Comparison of ENCODE assay signal across 31 cellular contexts in the genomic region with DNA sequence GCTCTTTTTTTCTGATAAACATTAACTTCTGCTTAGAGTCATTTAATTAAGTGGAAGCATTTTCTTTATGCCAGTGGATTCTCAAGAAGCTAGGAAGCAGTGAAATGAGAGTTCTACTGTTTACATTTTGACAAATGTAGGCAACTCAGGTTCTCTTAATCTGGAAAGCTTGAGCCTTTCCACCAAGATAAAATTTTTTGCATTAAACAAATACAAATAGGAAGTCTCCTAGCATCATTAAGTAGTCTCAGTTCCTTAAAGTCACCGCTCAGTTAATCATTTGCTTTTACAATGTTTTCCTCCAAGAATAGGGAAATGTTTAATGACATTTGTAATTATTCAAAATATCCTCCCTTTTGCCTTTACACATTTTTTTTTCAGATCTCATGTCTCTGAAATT.
DNase-seq lines count a peak whose midpoint lies in the region; ATAC-seq, FAIRE-seq and TF ChIP-seq lines count a peak whose summit lies in the region.
"Had no signal": no experiment of that assay in that cellular context is flagged by ENCODE, and none has a peak within 500 bp of the region (broad histone marks: within the 10 kb centered on the region; RNA-seq: fewer than 3 reads in every experiment).

No MANE protein-coding gene starts in this region.

- DNase-seq in GM12892 (ENCODE audit: insufficient read length), result no peak
- DNase-seq in ecto neural progenitor cell (ENCODE audit: low spot score), result no peak
- DNase-seq in activated CD8-positive, alpha-beta memory T cell treated with anti-CD3 and anti-CD28 coated beads, Interleukin-2, amount 50 U/mL, for 4 hours, result no peak
- DNase-seq: activated CD4-positive, CD25-positive, alpha-beta regulatory T cell treated with anti-CD3 and anti-CD28 coated beads, Interleukin-2, amount 50 U/mL, for 72 hours; activated CD8-positive, alpha-beta T cell treated with anti-CD3 and anti-CD28 coated beads for 36 hours; aorta; Calu3; DND-41; effector CD8-positive, alpha-beta T cell; lower lobe of right lung; MG63; mucosa of descending colon; NCI-H1436 treated with DMSO at 0.1 percent for 48 hours; NCI-H2107; NCI-H748 treated with DMSO at 0.1 percent for 48 hours; nephron progenitor cell; ovary; retina; RPMI8226; stimulated activated CD4-positive, alpha-beta T cell treated with anti-CD3 and anti-CD28 coated beads, Interleukin-1b, Interleukin-23, amount 100 ng/mL, for 48 hours; trophoblast cell had no signal

- TF ChIP-seq CTCF in VCaP (conservative IDR thresholded peaks at IDR 0.05), result no peak

- FAIRE-seq in GM12892 (lab: Jason Lieb, UNC), result no peak
- FAIRE-seq: colon, HTR-8/SVneo, K562, keratinocyte, TTC549 had no signal

- TF ChIP-seq POLR2A in GM12892 (IDR thresholded peaks at IDR 0.05; ENCODE audit: low read depth, low read length), result no peak

- peak; percentile 69 for ATAC-seq in GM18909 (IDR thresholded peaks at IDR 0.05; ENCODE audit: poor library complexity, unreplicated experiment)
- ATAC-seq in HG03108 (IDR thresholded peaks at IDR 0.05; ENCODE audit: unreplicated experiment), result peak; percentile 73
- ATAC-seq in HG03520 (IDR thresholded peaks at IDR 0.05; ENCODE audit: unreplicated experiment), result no peak
- ATAC-seq: activated CD8-positive, alpha-beta T cell treated with anti-CD3 and anti-CD28 coated beads for 36 hours; K562; mucosa of descending colon had no signal

- H3K27ac ChIP-seq in VCaP, result peak overlapping the region; percentile 45
- H3K27ac ChIP-seq: epithelial cell of prostate, lower lobe of right lung, ovary had no signal
